In the genomic region with DNA sequence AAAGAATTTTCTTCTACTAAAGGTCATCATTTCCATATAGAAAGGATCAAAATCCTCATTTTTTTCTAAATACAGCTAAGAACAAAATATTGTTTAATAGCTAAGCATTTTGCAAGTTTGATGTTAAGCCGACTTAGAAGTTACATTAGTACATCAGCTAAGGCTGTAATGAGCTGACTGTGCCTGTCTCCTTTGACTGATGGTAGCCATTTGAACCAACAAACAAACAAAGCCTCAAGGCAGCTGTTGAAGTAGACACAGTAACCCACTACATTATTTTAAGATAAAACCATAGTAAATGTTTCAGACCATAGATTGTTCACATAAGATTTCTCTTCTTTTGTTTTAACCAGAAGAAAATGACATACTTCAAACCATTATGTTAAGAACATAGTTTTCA, we compare ENCODE assay signal across 26 cellular contexts.
"Had no signal": no experiment of that assay in that cellular context is flagged by ENCODE, and none has a peak within 500 bp of the region (broad histone marks: within the 10 kb centered on the region; RNA-seq: fewer than 3 reads in every experiment).

No MANE protein-coding gene starts in this region.

- ATAC-seq: activated CD8-positive, alpha-beta memory T cell treated with anti-CD3 and anti-CD28 coated beads, Interleukin-2, amount 10 ng/mL, durations not matched to agents 7 days and 5 days; activated CD8-positive, alpha-beta T cell treated with anti-CD3 and anti-CD28 coated beads, Interleukin-2, amount 10 ng/mL, durations not matched to agents 7 days and 5 days; naive thymus-derived CD4-positive, alpha-beta T cell; pancreas; psoas muscle; stimulated activated naive B cell treated with anti-CD40 and anti-IgM and Interleukin-4, amounts not matched to agents 10 μg/mL and 1 μg/mL and 100 μg/mL, for 72 hours; T-cell had no signal

- H3K9me3 ChIP-seq: esophagus squamous epithelium, left ventricle myocardium inferior, pancreas, psoas muscle, stomach, suprapubic skin, tibial nerve had no signal

- H3K36me3 Mint-ChIP-seq: activated CD8-positive, alpha-beta memory T cell treated with anti-CD3 and anti-CD28 coated beads, Interleukin-2, amount 10 ng/mL, durations not matched to agents 7 days and 5 days; activated naive CD8-positive, alpha-beta T cell; naive thymus-derived CD4-positive, alpha-beta T cell; stimulated activated naive B cell treated with anti-CD40 and anti-IgM and Interleukin-4, amounts not matched to agents 10 μg/mL and 1 μg/mL and 100 μg/mL, for 72 hours; T-cell had no signal

- H3K4me3 ChIP-seq: esophagus squamous epithelium, left ventricle myocardium inferior, pancreas, psoas muscle, stomach, suprapubic skin, tibial nerve had no signal

- H3K27me3 ChIP-seq: esophagus squamous epithelium, pancreas, stomach, suprapubic skin, tibial nerve had no signal

- H3K27ac ChIP-seq: epithelial cell of prostate, esophagus squamous epithelium, left ventricle myocardium inferior, pancreas, psoas muscle, stomach, suprapubic skin, tibial nerve had no signal

- DNase-seq: activated B cell treated with CpG ODN at 0.5 μM for 24 hours; activated CD8-positive, alpha-beta memory T cell treated with anti-CD3 and anti-CD28 coated beads, Interleukin-2, amount 10 ng/mL, durations not matched to agents 7 days and 5 days; activated CD8-positive, alpha-beta T cell treated with anti-CD3 and anti-CD28 coated beads, Interleukin-2, amount 10 ng/mL, durations not matched to agents 7 days and 5 days; activated naive CD4-positive, alpha-beta T cell treated with Interleukin-2 at 50 U/mL for 16 hours; activated T-cell treated with anti-CD3 and anti-CD28 coated beads, Interleukin-2, amount 50 U/mL, for 48 hours; dermis blood vessel endothelial cell; effector CD8-positive, alpha-beta T cell; esophagus squamous epithelium; foreskin melanocyte; kidney glomerular epithelial cell; left ventricle myocardium inferior; naive thymus-derived CD4-positive, alpha-beta T cell; nucleus accumbens; pancreas; psoas muscle; stimulated activated CD4-positive, alpha-beta T cell treated with anti-CD3 and anti-CD28 coated beads, Interleukin-15, amount 100 ng/mL, for 24 hours; stimulated activated CD4-positive, alpha-beta T cell treated with anti-CD3 and anti-CD28 coated beads, Interleukin-2, amount 100 ng/mL, for 24 hours; stimulated activated naive B cell treated with anti-CD40 and anti-IgM and Interleukin-4, amounts not matched to agents 10 μg/mL and 1 μg/mL and 100 μg/mL, for 72 hours; stomach; T-cell had no signal

- H3K4me3 Mint-ChIP-seq: activated B cell treated with CpG ODN at 0.5 μM for 24 hours; activated CD8-positive, alpha-beta memory T cell treated with anti-CD3 and anti-CD28 coated beads, Interleukin-2, amount 10 ng/mL, durations not matched to agents 7 days and 5 days; activated CD8-positive, alpha-beta T cell treated with anti-CD3 and anti-CD28 coated beads, Interleukin-2, amount 10 ng/mL, durations not matched to agents 7 days and 5 days; activated naive CD8-positive, alpha-beta T cell; naive thymus-derived CD4-positive, alpha-beta T cell; stimulated activated naive B cell treated with anti-CD40 and anti-IgM and Interleukin-4, amounts not matched to agents 10 μg/mL and 1 μg/mL and 100 μg/mL, for 72 hours; T-cell; T-helper 2 cell treated with Interferon-gamma antibody and Interleukin-4, amounts not matched to agents 5 μg/mL and 100 μg/mL, for 36 hours had no signal

- H3K36me3 ChIP-seq: esophagus squamous epithelium, left ventricle myocardium inferior, pancreas, stomach, suprapubic skin, tibial nerve had no signal

- H3K4me1 ChIP-seq: esophagus squamous epithelium, left ventricle myocardium inferior, pancreas, psoas muscle, stomach, suprapubic skin, tibial nerve had no signal

- H3K4me1 Mint-ChIP-seq: activated B cell treated with CpG ODN at 0.5 μM for 24 hours; activated CD8-positive, alpha-beta memory T cell treated with anti-CD3 and anti-CD28 coated beads, Interleukin-2, amount 10 ng/mL, durations not matched to agents 7 days and 5 days; naive thymus-derived CD4-positive, alpha-beta T cell; stimulated activated naive B cell treated with anti-CD40 and anti-IgM and Interleukin-4, amounts not matched to agents 10 μg/mL and 1 μg/mL and 100 μg/mL, for 72 hours; T-cell had no signal

- H3K27me3 Mint-ChIP-seq: activated B cell treated with CpG ODN at 0.5 μM for 24 hours; activated CD8-positive, alpha-beta memory T cell treated with anti-CD3 and anti-CD28 coated beads, Interleukin-2, amount 10 ng/mL, durations not matched to agents 7 days and 5 days; activated naive CD8-positive, alpha-beta T cell; naive thymus-derived CD4-positive, alpha-beta T cell; stimulated activated naive B cell treated with anti-CD40 and anti-IgM and Interleukin-4, amounts not matched to agents 10 μg/mL and 1 μg/mL and 100 μg/mL, for 72 hours; T-cell had no signal

- H3K27ac Mint-ChIP-seq: activated B cell treated with CpG ODN at 0.5 μM for 24 hours; activated CD8-positive, alpha-beta memory T cell treated with anti-CD3 and anti-CD28 coated beads, Interleukin-2, amount 10 ng/mL, durations not matched to agents 7 days and 5 days; activated CD8-positive, alpha-beta T cell treated with anti-CD3 and anti-CD28 coated beads, Interleukin-2, amount 10 ng/mL, durations not matched to agents 7 days and 5 days; activated naive CD8-positive, alpha-beta T cell; activated T-helper 2 cell treated with anti-CD3 and anti-CD28 coated beads, Interferon-gamma antibody, Interleukin-2, Interleukin-4, amounts not matched to agents 10 μg/mL and 5 μg/mL and 100 μg/mL, durations not matched to agents 14 hours and 24 hours and 36 hours; naive thymus-derived CD4-positive, alpha-beta T cell; stimulated activated naive B cell treated with anti-CD40 and anti-IgM and Interleukin-4, amounts not matched to agents 10 μg/mL and 1 μg/mL and 100 μg/mL, for 72 hours; T-cell; T-helper 2 cell treated with Interferon-gamma antibody and Interleukin-4, amounts not matched to agents 5 μg/mL and 100 μg/mL, for 36 hours had no signal
